ENCODE assay signal across 1 cellular context in the genomic region with DNA sequence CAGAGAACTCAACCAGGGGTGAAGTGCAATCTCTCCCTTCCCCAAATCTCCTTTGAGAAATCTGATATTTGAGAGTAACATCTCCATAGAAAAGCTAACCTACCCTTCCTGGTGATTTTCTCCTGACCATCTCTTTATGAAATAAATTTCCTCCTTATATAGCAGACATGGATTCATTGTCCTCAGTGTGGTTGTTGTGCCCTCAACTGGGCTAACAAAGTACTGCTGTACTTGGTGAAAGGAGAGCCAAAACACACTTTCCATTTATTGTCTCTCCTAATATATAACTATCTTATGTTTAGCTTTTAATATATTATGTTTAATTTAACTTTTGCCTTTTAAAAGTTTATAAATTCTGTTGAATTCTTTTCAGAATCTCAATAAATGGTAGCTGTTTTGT.
TF ChIP-seq lines count a peak whose summit lies in the region.

No MANE protein-coding gene starts in this region.

TF ChIP-seq in Ishikawa, 13 proteins besides CTCF, POLR2A, EP300 and RAD21 (continued from another document):
- TF ChIP-seq, protein P1, sequence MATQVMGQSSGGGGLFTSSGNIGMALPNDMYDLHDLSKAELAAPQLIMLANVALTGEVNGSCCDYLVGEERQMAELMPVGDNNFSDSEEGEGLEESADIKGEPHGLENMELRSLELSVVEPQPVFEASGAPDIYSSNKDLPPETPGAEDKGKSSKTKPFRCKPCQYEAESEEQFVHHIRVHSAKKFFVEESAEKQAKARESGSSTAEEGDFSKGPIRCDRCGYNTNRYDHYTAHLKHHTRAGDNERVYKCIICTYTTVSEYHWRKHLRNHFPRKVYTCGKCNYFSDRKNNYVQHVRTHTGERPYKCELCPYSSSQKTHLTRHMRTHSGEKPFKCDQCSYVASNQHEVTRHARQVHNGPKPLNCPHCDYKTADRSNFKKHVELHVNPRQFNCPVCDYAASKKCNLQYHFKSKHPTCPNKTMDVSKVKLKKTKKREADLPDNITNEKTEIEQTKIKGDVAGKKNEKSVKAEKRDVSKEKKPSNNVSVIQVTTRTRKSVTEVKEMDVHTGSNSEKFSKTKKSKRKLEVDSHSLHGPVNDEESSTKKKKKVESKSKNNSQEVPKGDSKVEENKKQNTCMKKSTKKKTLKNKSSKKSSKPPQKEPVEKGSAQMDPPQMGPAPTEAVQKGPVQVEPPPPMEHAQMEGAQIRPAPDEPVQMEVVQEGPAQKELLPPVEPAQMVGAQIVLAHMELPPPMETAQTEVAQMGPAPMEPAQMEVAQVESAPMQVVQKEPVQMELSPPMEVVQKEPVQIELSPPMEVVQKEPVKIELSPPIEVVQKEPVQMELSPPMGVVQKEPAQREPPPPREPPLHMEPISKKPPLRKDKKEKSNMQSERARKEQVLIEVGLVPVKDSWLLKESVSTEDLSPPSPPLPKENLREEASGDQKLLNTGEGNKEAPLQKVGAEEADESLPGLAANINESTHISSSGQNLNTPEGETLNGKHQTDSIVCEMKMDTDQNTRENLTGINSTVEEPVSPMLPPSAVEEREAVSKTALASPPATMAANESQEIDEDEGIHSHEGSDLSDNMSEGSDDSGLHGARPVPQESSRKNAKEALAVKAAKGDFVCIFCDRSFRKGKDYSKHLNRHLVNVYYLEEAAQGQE (IDR thresholded peaks at IDR 0.05; ENCODE audit: low read depth), result no peak
TF ChIP-seq in Ishikawa: peak in this region for 0.
